Comparison of ENCODE assay signal across 10 cellular contexts in the genomic region with DNA sequence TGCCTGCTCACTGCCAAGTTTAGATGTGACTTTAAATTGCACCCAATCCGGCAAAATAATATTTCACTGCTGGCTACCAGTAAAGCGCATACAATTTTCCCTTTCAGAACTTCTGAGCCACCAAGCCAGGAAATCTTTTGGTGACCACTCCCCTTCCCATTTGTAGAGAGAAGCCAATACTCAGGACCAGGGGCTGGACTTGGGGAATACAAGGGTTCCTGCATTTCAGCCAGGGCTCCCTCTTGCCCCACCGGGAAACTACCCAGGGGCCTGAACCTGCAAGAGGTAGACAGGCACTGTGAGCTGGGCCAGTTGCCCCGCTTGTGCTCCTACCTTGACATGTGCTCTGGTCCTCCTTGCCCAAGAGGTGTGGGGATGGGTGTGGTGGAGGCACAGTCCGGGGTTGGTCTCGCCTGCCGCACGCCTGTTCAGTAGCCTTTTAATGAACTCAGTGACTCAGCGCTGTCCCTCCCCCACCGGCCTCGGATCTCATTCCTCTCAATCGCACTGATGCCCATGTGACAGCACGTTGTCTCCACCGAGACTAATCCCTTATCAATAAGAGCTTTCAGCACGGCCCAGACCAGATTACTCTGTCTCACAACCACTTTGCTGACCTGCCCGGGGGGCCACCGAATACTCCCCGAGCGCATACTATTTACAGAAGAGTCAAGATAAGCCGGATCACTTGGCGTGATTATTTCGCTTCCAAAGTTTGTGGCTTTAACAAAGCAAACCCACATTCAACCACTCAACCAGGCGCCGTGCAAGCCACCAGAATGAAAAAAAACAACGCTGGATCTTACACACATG.
DNase-seq lines count a peak whose midpoint lies in the region; ATAC-seq and TF ChIP-seq lines count a peak whose summit lies in the region.
"Had no signal": no experiment of that assay in that cellular context is flagged by ENCODE, and none has a peak within 500 bp of the region (broad histone marks: within the 10 kb centered on the region; RNA-seq: fewer than 3 reads in every experiment).

No MANE protein-coding gene starts in this region.

- no peak for TF ChIP-seq CTCF in brain microvascular endothelial cell (IDR thresholded peaks at IDR 0.05; ENCODE audit: low read depth, low read length, missing control alignments)

- H3K4me3 ChIP-seq in HUES48 (ENCODE audit: low read depth, low read length) = no peak overlapping the region
- peak overlapping the region; percentile 33 for H3K4me3 ChIP-seq in brain microvascular endothelial cell (ENCODE audit: low read depth, low read length)

- H3K9ac ChIP-seq in HUES48 (ENCODE audit: low read depth, low read length) = no peak overlapping the region

- H3K4me1 ChIP-seq in HUES48 (ENCODE audit: control insufficient read depth, insufficient read depth, low read length) = peaks cover 47% of the 10 kb centered on the region

- DNase-seq in brain microvascular endothelial cell (peak; percentile 94), islet precursor cell (peak; percentile 95), substantia nigra (lab: John Stamatoyannopoulos, UW) (peak in 30 of 49 donors; percentile 4 to 52 (median 22)), NCI-H2196 (lab: John Stamatoyannopoulos, UW; ENCODE audit: unreplicated experiment) (no peak), NOMO-1 (lab: John Stamatoyannopoulos, UW; ENCODE audit: unreplicated experiment in 2 of 2) (no peak)
- DNase-seq: activated naive CD4-positive, alpha-beta T cell treated with anti-CD3 and anti-CD28 coated beads for 36 hours; stimulated activated naive CD8-positive, alpha-beta T cell treated with anti-CD3 and anti-CD28 coated beads, Interleukin-15, amount 100 ng/mL, for 72 hours had no signal

- no peaks in the 10 kb centered on the region for H3K27me3 ChIP-seq in HUES48 (ENCODE audit: control insufficient read depth, insufficient read depth, low read length)
- H3K27me3 ChIP-seq in brain microvascular endothelial cell (replicated peaks) = no peaks in the 10 kb centered on the region

- no peaks in the 10 kb centered on the region for H3K9me3 ChIP-seq in HUES48 (ENCODE audit: control insufficient read depth, insufficient read depth, low read length)

- peak overlapping the region; percentile 63 for H3K27ac ChIP-seq in HUES48 (ENCODE audit: low read depth, low read length)
- H3K27ac ChIP-seq in brain microvascular endothelial cell = peak overlapping the region; percentile 69
- H3K27ac ChIP-seq in substantia nigra (ENCODE audit: low read depth, low read length, poor library complexity, severe bottlenecking) = no peak overlapping the region

- ATAC-seq in GM19324 (IDR thresholded peaks at IDR 0.05; ENCODE audit: low FRiP score, unreplicated experiment) (no peak), HG02588 (IDR thresholded peaks at IDR 0.05; ENCODE audit: unreplicated experiment) (no peak)
- ATAC-seq: stimulated activated naive CD8-positive, alpha-beta T cell treated with anti-CD3 and anti-CD28 coated beads, Interleukin-15, amount 100 ng/mL, for 72 hours had no signal

- no peaks in the 10 kb centered on the region for H3K36me3 ChIP-seq in HUES48 (ENCODE audit: control insufficient read depth, insufficient read depth, low read length)
- no peaks in the 10 kb centered on the region for H3K36me3 ChIP-seq in brain microvascular endothelial cell (replicated peaks)

- in situ Hi-C loops in brain microvascular endothelial cell (cut with HindIII; ENCODE audit: low pct_ligation_motif_present, low sequenced_read_pairs) = no loop called here

Comparison
In these comparisons a context has a peak if more than half of its experiments do, and no peak if none do; other contexts are left out.
1. DNase-seq: peak in brain microvascular endothelial cell (single experiment), islet precursor cell (single experiment) and substantia nigra (30 of 49); none in NCI-H2196 (single experiment) and NOMO-1 (0 of 2).